In the genomic region with DNA sequence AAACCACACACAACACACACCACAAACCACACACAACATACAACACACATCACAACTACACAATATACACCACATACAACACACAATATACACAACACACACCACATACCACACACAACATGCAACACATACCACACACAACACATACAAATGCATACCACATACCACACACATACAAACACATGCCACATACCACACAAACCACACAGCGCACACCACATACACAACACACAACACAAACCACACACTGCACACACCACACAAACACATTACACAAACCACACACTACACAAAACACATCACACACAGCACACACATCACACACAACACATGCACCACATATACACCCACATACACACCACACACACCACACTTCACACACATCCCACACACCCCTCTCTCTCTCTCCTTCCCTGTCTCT, we compare ENCODE assay signal across 17 cellular contexts.
A peak's percentile ranks its signal among the peaks of the same experiment; 100 is the strongest.
DNase-seq lines count a peak whose midpoint lies in the region; ATAC-seq, FAIRE-seq and TF ChIP-seq lines count a peak whose summit lies in the region.
"Had no signal": no experiment of that assay in that cellular context is flagged by ENCODE, and none has a peak within 500 bp of the region (broad histone marks: within the 10 kb centered on the region; RNA-seq: fewer than 3 reads in every experiment).

No MANE protein-coding gene starts in this region.

- H2AFZ ChIP-seq in IMR-90 (replicated peaks; ENCODE audit: low read length, poor library complexity) (peak overlapping the region; percentile 8), H1 (ENCODE audit: low read length) (peak overlapping the region; percentile 61; the same call in 1 of the 2 replicates)

- H2BK15ac ChIP-seq in IMR-90 (ENCODE audit: low read depth, low read length) (peak overlapping the region; percentile 16; the same call in 2 of the 3 replicates), H1 (ENCODE audit: low read length) (peak overlapping the region; percentile 14; the same call in 1 of the 2 replicates)

- no peak overlapping the region for H3K4me3 ChIP-seq in IMR-90 (ENCODE audit: insufficient read depth, low read depth, low read length)
- no peak overlapping the region for H3K4me3 ChIP-seq in H1 (ENCODE audit: extremely low read depth in 1 of 4, insufficient read depth in 2 of 4, low read depth in 3 of 4, low read length in 4 of 4)
- H3K4me3 ChIP-seq in muscle layer of colon (ENCODE audit: low read depth in 1 of 2, low read length in 2 of 2), result no peak overlapping the region
- H3K4me3 ChIP-seq in thyroid gland (replicated peaks in 1 of 3), result no peak overlapping the region

- peak overlapping the region; percentile 62 for H2AK5ac ChIP-seq in IMR-90 (ENCODE audit: low read depth, low read length)
- peak overlapping the region; percentile 98 for H2AK5ac ChIP-seq in H1 (ENCODE audit: low read depth, low read length)

- peak; percentile 87 for FAIRE-seq in H1 (lab: Jason Lieb, UNC)
- FAIRE-seq in D721Med (lab: Jason Lieb, UNC), result no peak

- CTCF ChIA-PET in IMR-90 (lab: Yijun Ruan, JAX) (no interaction called here), H1 (lab: Charles Lee; ENCODE audit: partially characterized antibody) (interaction anchor here (1.1 kb wide), 1 partner anchor 224 kb away, joined by 4 read pairs; no protein-coding TSS in a partner anchor)
- CTCF ChIA-PET in activated CD8-positive, alpha-beta memory T cell treated with anti-CD3 and anti-CD28 coated beads, Interleukin-2, amount 10 ng/mL, durations not matched to agents 7 days and 5 days (lab: Charles Lee), result no interaction called here

- H2BK120ac ChIP-seq in IMR-90 (ENCODE audit: low read depth, low read length) (peak overlapping the region; percentile 46), H1 (replicated peaks; ENCODE audit: low read depth, low read length) (no peak overlapping the region)

- H3K27ac ChIP-seq in IMR-90 (ENCODE audit: insufficient read depth, low read length) (no peak overlapping the region), H1 (ENCODE audit: low read depth, low read length) (no peak overlapping the region), muscle layer of colon (ENCODE audit: low read depth, low read length) (no peak overlapping the region), thyroid gland (peak overlapping the region in 2 of 3 donors; percentile 90 to 98)
- H3K27ac ChIP-seq: HL-60 had no signal

- H3K23me2 ChIP-seq in H1 (ENCODE audit: low read depth, low read length), result peaks cover 12% of the 10 kb centered on the region

- H4K91ac ChIP-seq in IMR-90 (ENCODE audit: insufficient read depth, low read depth, low read length) (peak overlapping the region; percentile 35), H1 (replicated peaks; ENCODE audit: insufficient read length, low read length) (peak overlapping the region; percentile 88)

- peaks cover 14% of the 10 kb centered on the region for H3K9me1 ChIP-seq in IMR-90 (ENCODE audit: insufficient read depth, low read length)

- no peak for TF ChIP-seq RAD21 in IMR-90 (IDR thresholded peaks at IDR 0.05; ENCODE audit: low read length)
- no peak for TF ChIP-seq RAD21 in H1 (IDR thresholded peaks at IDR 0.05 in 1 of 2, conservative IDR thresholded peaks at IDR 0.05 in 1 of 2; ENCODE audit: low read depth in 2 of 2, low read length in 2 of 2)

- H3K79me2 ChIP-seq in H1 (ENCODE audit: control insufficient read depth in 1 of 2, insufficient read depth in 2 of 2, low read length in 2 of 2), result no peaks in the 10 kb centered on the region

- H3K9me3 Mint-ChIP-seq in activated CD8-positive, alpha-beta memory T cell treated with anti-CD3 and anti-CD28 coated beads, Interleukin-2, amount 10 ng/mL, durations not matched to agents 7 days and 5 days (ENCODE audit: low read depth), result no peaks in the 10 kb centered on the region
- H3K9me3 Mint-ChIP-seq: activated naive CD8-positive, alpha-beta T cell treated with anti-CD3 and anti-CD28 coated beads, Interleukin-2, amount 50 U/mL, for 24 hours; activated T-helper 17 cell treated with anti-CD3 and anti-CD28 coated beads, Interleukin-2, amount 50 U/mL, for 72 hours; H9 had no signal

- no peak overlapping the region for H3K4me3 Mint-ChIP-seq in activated CD8-positive, alpha-beta memory T cell treated with anti-CD3 and anti-CD28 coated beads, Interleukin-2, amount 10 ng/mL, durations not matched to agents 7 days and 5 days
- H3K4me3 Mint-ChIP-seq: activated naive CD8-positive, alpha-beta T cell treated with anti-CD3 and anti-CD28 coated beads, Interleukin-2, amount 50 U/mL, for 24 hours; activated T-helper 17 cell treated with anti-CD3 and anti-CD28 coated beads, Interleukin-2, amount 50 U/mL, for 72 hours; CD4-positive, CD25-positive, alpha-beta regulatory T cell; H9 had no signal

- TF ChIP-seq POLR2A in IMR-90 (IDR thresholded peaks at IDR 0.05; ENCODE audit: low read depth, low read length), result no peak
- TF ChIP-seq POLR2A in H1 (IDR thresholded peaks at IDR 0.05; ENCODE audit: control extremely low read depth in 1 of 2, low read depth in 2 of 2, low read length in 2 of 2), result no peak
- no peak for TF ChIP-seq POLR2A in thyroid gland (IDR thresholded peaks at IDR 0.05)

- WGBS in IMR-90 (ENCODE audit: extremely low coverage in 2 of 2, insufficient read length in 1 of 2), 2 experiments, result 89% methylated on average over 1 of the region's 1 CpG; no CpG with 5 or more reads in 1 of the 2 experiments
- 85% methylated on average over 1 of the region's 1 CpG; no CpG with 5 or more reads in 1 of the 2 experiments for WGBS in H1 (ENCODE audit: extremely low coverage in 1 of 2, insufficient coverage in 1 of 2, insufficient read length in 1 of 2, insufficient replicate concordance in 2 of 2, low coverage in 1 of 2, low lambda C conversion rate in 2 of 2, missing lambda C conversion rate in 1 of 2), 2 experiments
- 96% methylated on average over 1 of the region's 1 CpG for WGBS in thyroid gland, 2 donors

- peak overlapping the region; percentile 13; the same call in 1 of the 2 replicates for H3K18ac ChIP-seq in IMR-90 (ENCODE audit: low read depth, low read length)
- H3K18ac ChIP-seq in H1 (ENCODE audit: extremely low read depth, low read length), result no peak overlapping the region

- peak overlapping the region; percentile 69; the same call in 1 of the 2 replicates for H2BK12ac ChIP-seq in H1 (ENCODE audit: low read depth, low read length)

- peak overlapping the region in 1 of 2 experiments; percentile 60; a peak in 3 of 4 replicates for H4K8ac ChIP-seq in IMR-90 (ENCODE audit: low read depth in 2 of 2, low read length in 2 of 2)
- no peak overlapping the region for H4K8ac ChIP-seq in H1 (ENCODE audit: extremely low read depth, insufficient read depth, low read length)

- H3K23ac ChIP-seq in IMR-90 (ENCODE audit: low read depth, low read length), result peak overlapping the region; percentile 66; the same call in 1 of the 2 replicates
- H3K23ac ChIP-seq in H1 (ENCODE audit: insufficient read length), result no peak overlapping the region

- H3K27ac Mint-ChIP-seq in activated CD8-positive, alpha-beta memory T cell treated with anti-CD3 and anti-CD28 coated beads, Interleukin-2, amount 10 ng/mL, durations not matched to agents 7 days and 5 days, result no peak overlapping the region
- H3K27ac Mint-ChIP-seq: activated naive CD8-positive, alpha-beta T cell treated with anti-CD3 and anti-CD28 coated beads, Interleukin-2, amount 50 U/mL, for 24 hours; activated T-helper 17 cell treated with anti-CD3 and anti-CD28 coated beads, Interleukin-2, amount 50 U/mL, for 72 hours; CD4-positive, CD25-positive, alpha-beta regulatory T cell; H9 had no signal

- no TSS peak for BruUV-seq in IMR-90 (replicated peaks; lab: Mats Ljungman, UMichigan)

- no peak for ATAC-seq in IMR-90 (ENCODE audit: low read depth)
- ATAC-seq in activated CD8-positive, alpha-beta memory T cell treated with anti-CD3 and anti-CD28 coated beads, Interleukin-2, amount 10 ng/mL, durations not matched to agents 7 days and 5 days, result no peak

- H3K79me1 ChIP-seq in IMR-90 (ENCODE audit: low read depth in 1 of 2, low read length in 2 of 2) (no peaks in the 10 kb centered on the region), H1 (ENCODE audit: low read depth, low read length) (0 out of 2 replicates have a peak, but pooled peaks cover 2% of the 10 kb centered on the region)

- intact Hi-C loops in IMR-90 (cut with micrococcal nuclease) (loop anchor here (5.0 to 10.0 kb wide), 2 partner anchors 107 to 179 kb away; a partner anchor contains a TSS), thyroid gland (cut with DNase I) (no loop called here)

- no peaks in the 10 kb centered on the region for H3K36me3 Mint-ChIP-seq in activated CD8-positive, alpha-beta memory T cell treated with anti-CD3 and anti-CD28 coated beads, Interleukin-2, amount 10 ng/mL, durations not matched to agents 7 days and 5 days
- H3K36me3 Mint-ChIP-seq: CD4-positive, CD25-positive, alpha-beta regulatory T cell had no signal

- no peak overlapping the region for H2AK9ac ChIP-seq in IMR-90 (replicated peaks; ENCODE audit: low read depth, low read length, poor library complexity)

- H3K9ac ChIP-seq in IMR-90 (ENCODE audit: low read depth, low read length), result no peak overlapping the region
- H3K9ac ChIP-seq in H1 (replicated peaks in 1 of 4; ENCODE audit: extremely low read depth in 1 of 4, low read depth in 3 of 4, low read length in 3 of 4), result no peak overlapping the region
- peak overlapping the region; percentile 4 for H3K9ac ChIP-seq in muscle layer of colon (ENCODE audit: low read length)

- H2BK20ac ChIP-seq in IMR-90 (ENCODE audit: low read depth, low read length), result peak overlapping the region; percentile 72
- H2BK20ac ChIP-seq in H1 (ENCODE audit: low read length), result peak overlapping the region; percentile 96

- H4K20me1 ChIP-seq in IMR-90 (ENCODE audit: insufficient read depth, low read length) (no peaks in the 10 kb centered on the region), H1 (replicated peaks in 1 of 2; ENCODE audit: control insufficient read depth in 1 of 2, insufficient read depth in 2 of 2, low read length in 2 of 2) (peaks cover 0 to 8% of the 10 kb centered on the region in 2 experiments)

- peak overlapping the region; percentile 84 for H2BK5ac ChIP-seq in IMR-90 (ENCODE audit: low read depth, low read length, poor library complexity, severe bottlenecking)
- H2BK5ac ChIP-seq in H1 (ENCODE audit: low read depth, low read length), result peak overlapping the region; percentile 69; the same call in 1 of the 2 replicates

- H3K36me3 ChIP-seq in IMR-90 (ENCODE audit: control insufficient read depth, insufficient read depth, low read length) (no peaks in the 10 kb centered on the region), H1 (ENCODE audit: control insufficient read depth in 2 of 4, insufficient read depth in 4 of 4, low read length in 3 of 4) (no peaks in the 10 kb centered on the region), muscle layer of colon (ENCODE audit: insufficient read depth, low read length) (no peaks in the 10 kb centered on the region), thyroid gland (no peaks in the 10 kb centered on the region)

- no peak for TF ChIP-seq EP300 in H1 (IDR thresholded peaks at IDR 0.05; ENCODE audit: borderline replicate concordance in 1 of 2, low read depth in 2 of 2, low read length in 2 of 2)

- TF ChIP-seq CTCF in IMR-90 (conservative IDR thresholded peaks at IDR 0.05; ENCODE audit: low read depth, low read length) (no peak), H1 (IDR thresholded peaks at IDR 0.05; ENCODE audit: control extremely low read depth in 1 of 3, insufficient read depth in 1 of 3, low read depth in 1 of 3, low read length in 3 of 3) (no peak), thyroid gland (IDR thresholded peaks at IDR 0.05) (no peak), D721Med (IDR thresholded peaks at IDR 0.05; ENCODE audit: insufficient read depth, missing control alignments) (no peak)

- H3K4me1 ChIP-seq in IMR-90 (ENCODE audit: control insufficient read depth, insufficient read depth, low read length), result peaks cover 17% of the 10 kb centered on the region
- peaks cover 3 to 28% (median 12%) of the 10 kb centered on the region in 4 experiments for H3K4me1 ChIP-seq in H1 (replicated peaks in 1 of 4; ENCODE audit: control insufficient read depth in 3 of 4, insufficient read depth in 4 of 4, low read length in 3 of 4)
- H3K4me1 ChIP-seq in muscle layer of colon (ENCODE audit: insufficient read depth, low read length), result peaks cover 23% of the 10 kb centered on the region
- peaks cover 29 to 67% of the 10 kb centered on the region in 2 donors for H3K4me1 ChIP-seq in thyroid gland

- H4K5ac ChIP-seq in IMR-90 (ENCODE audit: low read depth, low read length) (no peak overlapping the region; the same call in 1 of the 2 replicates), H1 (ENCODE audit: insufficient read length, low read depth, low read length) (no peak overlapping the region)

- POLR2A ChIA-PET in IMR-90 (lab: Charles Lee; ENCODE audit: unreplicated experiment), result no interaction called here
- POLR2A ChIA-PET in H1 (lab: Charles Lee; ENCODE audit: partially characterized antibody), result interaction anchor here (1.3 kb wide), 1 partner anchor 19 kb away, joined by 3 read pairs; no protein-coding TSS in a partner anchor

- no peak overlapping the region for H3K4me2 ChIP-seq in IMR-90 (ENCODE audit: low read depth, low read length)
- H3K4me2 ChIP-seq in H1 (ENCODE audit: insufficient read depth in 1 of 2, low read depth in 2 of 2, low read length in 2 of 2), result peak overlapping the region in 1 of 2 experiments; percentile 83; a peak in 2 of 4 replicates

- no peaks in the 10 kb centered on the region for H3K27me3 ChIP-seq in IMR-90 (ENCODE audit: control insufficient read depth, insufficient read depth, low read length)
- peaks cover 0 to 10% (median 2%) of the 10 kb centered on the region in 4 experiments; a peak in 3 of 7 replicates for H3K27me3 ChIP-seq in H1 (replicated peaks in 1 of 4; ENCODE audit: control insufficient read depth in 3 of 4, extremely low read depth in 1 of 4, insufficient read depth in 3 of 4, low read length in 3 of 4)
- no peaks in the 10 kb centered on the region for H3K27me3 ChIP-seq in muscle layer of colon (ENCODE audit: control insufficient read depth in 1 of 2, insufficient read depth in 2 of 2, low read length in 2 of 2)
- H3K27me3 ChIP-seq in thyroid gland, result no peaks in the 10 kb centered on the region

- H3K56ac ChIP-seq in IMR-90 (ENCODE audit: extremely low read depth, insufficient read depth, low read length) (no peak overlapping the region), H1 (replicated peaks; ENCODE audit: insufficient read length, low read depth, low read length) (peak overlapping the region; percentile 83)

- in situ Hi-C loops in IMR-90 (cut with MboI; ENCODE audit: low sequenced_read_pairs), result no loop called here

- H3K4ac ChIP-seq in IMR-90 (ENCODE audit: low read depth, low read length) (peak overlapping the region; percentile 73), H1 (replicated peaks; ENCODE audit: insufficient read length, low read depth, low read length) (peak overlapping the region; percentile 84)

- H3K9me3 ChIP-seq in IMR-90 (ENCODE audit: control insufficient read depth, insufficient read depth, low read length) (no peaks in the 10 kb centered on the region), H1 (ENCODE audit: insufficient read depth in 2 of 2, low read depth in 1 of 2, low read length in 1 of 2) (no peaks in the 10 kb centered on the region), muscle layer of colon (ENCODE audit: low read length) (no peaks in the 10 kb centered on the region), thyroid gland (no peaks in the 10 kb centered on the region)

- no peak for DNase-seq in IMR-90
- DNase-seq in H1 (ENCODE audit: low read depth in 1 of 2, low spot score in 2 of 2), result no peak
- no peak for DNase-seq in thyroid gland
- DNase-seq in activated CD8-positive, alpha-beta memory T cell treated with anti-CD3 and anti-CD28 coated beads, Interleukin-2, amount 10 ng/mL, durations not matched to agents 7 days and 5 days, result no peak
- no peak for DNase-seq in ureter (ENCODE audit: low spot score)
- DNase-seq in Kasumi-1 (lab: John Stamatoyannopoulos, UW), result no peak
- no peak for DNase-seq in D721Med (ENCODE audit: insufficient read length, low spot score)
- DNase-seq: GF-D8; midbrain; stimulated activated CD4-positive, alpha-beta T cell treated with anti-CD3 and anti-CD28 coated beads, Interleukin-2, amount 100 ng/mL, for 24 hours; stimulated activated naive CD4-positive, alpha-beta T cell treated with Interleukin-2 at 50 U/mL for 16 hours had no signal

- H3K4me1 Mint-ChIP-seq in activated CD8-positive, alpha-beta memory T cell treated with anti-CD3 and anti-CD28 coated beads, Interleukin-2, amount 10 ng/mL, durations not matched to agents 7 days and 5 days, result no peaks in the 10 kb centered on the region
- H3K4me1 Mint-ChIP-seq: activated T-helper 17 cell treated with anti-CD3 and anti-CD28 coated beads, Interleukin-2, amount 50 U/mL, for 72 hours; CD4-positive, CD25-positive, alpha-beta regulatory T cell had no signal

- peaks cover 14% of the 10 kb centered on the region for H3K27me3 Mint-ChIP-seq in activated CD8-positive, alpha-beta memory T cell treated with anti-CD3 and anti-CD28 coated beads, Interleukin-2, amount 10 ng/mL, durations not matched to agents 7 days and 5 days

- dilution Hi-C loops in IMR-90 (cut with HindIII; ENCODE audit: low sequenced_read_pairs, unreplicated experiment), result no loop called here

- H3K14ac ChIP-seq in IMR-90 (replicated peaks; ENCODE audit: low read depth, low read length) (peak overlapping the region; percentile 49), H1 (ENCODE audit: insufficient read length) (no peak overlapping the region)

Comparison
In these comparisons a context has a peak if more than half of its experiments do, and no peak if none do; other contexts are left out.
1. H3K27ac ChIP-seq: peak in thyroid gland (2 of 3); none in IMR-90 (single experiment), H1 (single experiment) and muscle layer of colon (single experiment).